In the genomic region with DNA sequence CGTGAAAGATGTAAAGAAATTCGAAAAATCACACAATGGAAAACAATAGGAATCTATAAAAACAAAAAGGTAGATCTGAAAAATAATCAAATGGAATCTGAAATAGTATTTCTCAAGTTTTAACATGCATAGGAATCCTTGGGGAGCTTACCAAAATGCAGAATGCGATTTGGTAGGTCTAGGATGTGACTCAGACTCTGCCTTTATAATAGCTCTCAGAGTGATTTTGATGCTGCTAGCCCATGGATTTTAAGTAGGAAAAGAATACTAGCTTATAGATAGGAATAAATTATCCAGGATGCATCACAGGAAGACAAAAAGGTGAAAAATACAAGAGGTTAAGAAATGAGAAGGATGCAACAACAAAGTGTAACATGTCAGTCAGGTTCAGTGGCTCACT, we compare ENCODE assay signal across 37 cellular contexts. TPM values are rescaled to one million over a fixed set of nuclear protein-coding genes. Genes with fewer than 3 reads are reported as not detected.
"Had no signal": no experiment of that assay in that cellular context is flagged by ENCODE, and none has a peak within 500 bp of the region (broad histone marks: within the 10 kb centered on the region; RNA-seq: fewer than 3 reads in every experiment).

No MANE protein-coding gene starts in this region.

- H3K36me3 ChIP-seq: MG63 had no signal

- H3K4me2 ChIP-seq: KMS-11 had no signal

- H3K27ac ChIP-seq: KMS-11 had no signal

- H3K27me3 ChIP-seq: MG63 had no signal

- DNase-seq: Karpas-422, Kasumi-1, MG63, MM.1S, MV-4-11, NCI-H1048, NCI-H1092, NCI-H1092 treated with DMSO at 0.1 percent for 48 hours, NCI-H1105, NCI-H1105 treated with DMSO at 0.1 percent for 48 hours, NCI-H1417, NCI-H1417 treated with DMSO at 0.1 percent for 48 hours, NCI-H1436, NCI-H1436 treated with DMSO at 0.1 percent for 48 hours, NCI-H146, NCI-H1694, NCI-H1694 treated with DMSO at 0.1 percent for 48 hours, NCI-H187, NCI-H187 treated with DMSO at 0.1 percent for 48 hours, NCI-H1930, NCI-H2029, NCI-H2029 treated with DMSO at 0.1 percent for 48 hours, NCI-H2081, NCI-H2081 treated with DMSO at 0.1 percent for 48 hours, NCI-H2107, NCI-H2171, NCI-H2171 treated with DMSO at 0.1 percent for 48 hours, NCI-H2227 treated with DMSO at 0.1 percent for 48 hours, NCI-H226, NCI-H345, NCI-H446, NCI-H446 treated with DMSO at 0.1 percent for 48 hours, NCI-H510A, NCI-H510A treated with DMSO at 0.1 percent for 48 hours had no signal

- H3K9ac ChIP-seq: KMS-11 had no signal

- H3K9me3 ChIP-seq: MG63 had no signal

- H3K4me3 ChIP-seq: MG63 had no signal

RNA-seq across cellular contexts. Expression of a gene that starts 24.7 kb away (rescaled TPM):
- total RNA-seq: LHCN-M2, M059J had no signal
